ENCODE assay signal across 25 cellular contexts in the genomic region with DNA sequence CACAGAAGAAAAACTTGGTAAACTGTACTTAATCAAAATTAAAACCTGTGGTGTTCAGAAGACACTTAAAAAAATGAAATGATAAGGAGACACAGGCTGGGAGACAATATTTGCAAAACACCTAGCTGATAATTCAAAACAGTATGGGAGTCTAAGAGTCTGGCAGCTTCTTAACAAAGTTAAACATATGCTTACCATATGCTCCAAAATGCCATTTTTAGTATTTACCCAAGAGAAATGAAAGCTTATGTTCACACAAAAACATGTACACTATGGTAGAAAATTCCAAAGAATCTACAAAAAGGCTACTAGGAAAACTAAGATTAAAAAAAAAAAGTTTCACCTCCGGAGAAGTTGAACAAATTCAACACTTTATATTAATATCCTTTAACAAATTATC.
DNase-seq lines count a peak whose midpoint lies in the region; ATAC-seq lines count a peak whose summit lies in the region.
"Had no signal": no experiment of that assay in that cellular context is flagged by ENCODE, and none has a peak within 500 bp of the region (broad histone marks: within the 10 kb centered on the region; RNA-seq: fewer than 3 reads in every experiment).

No MANE protein-coding gene starts in this region.

- H3K4me3 Mint-ChIP-seq in activated naive CD8-positive, alpha-beta T cell: no peak overlapping the region
- H3K4me3 Mint-ChIP-seq in activated naive CD8-positive, alpha-beta T cell treated with anti-CD3 and anti-CD28 coated beads, Interleukin-2, amount 50 U/mL, for 24 hours: no peak overlapping the region
- H3K4me3 Mint-ChIP-seq: activated T-cell treated with anti-CD3 and anti-CD28 coated beads, Interleukin-2, amount 50 U/mL, for 4 hours had no signal

- peaks cover 41% of the 10 kb centered on the region for H3K36me3 Mint-ChIP-seq in activated naive CD8-positive, alpha-beta T cell
- peaks cover 47% of the 10 kb centered on the region for H3K36me3 Mint-ChIP-seq in activated naive CD8-positive, alpha-beta T cell treated with anti-CD3 and anti-CD28 coated beads, Interleukin-2, amount 50 U/mL, for 24 hours (ENCODE audit: low read depth)

- no peak for DNase-seq in activated naive CD8-positive, alpha-beta T cell treated with anti-CD3 and anti-CD28 coated beads, Interleukin-2, amount 50 U/mL, for 24 hours
- no peak for DNase-seq in SK-N-MC (ENCODE audit: low read depth, low spot score)
- peak; percentile 49 for DNase-seq in fibroblast of peridontal ligament (ENCODE audit: extremely low read depth)
- DNase-seq in AML-193 (lab: John Stamatoyannopoulos, UW): no peak
- no peak for DNase-seq in NCI-H1105 treated with DMSO at 0.1 percent for 48 hours (lab: John Stamatoyannopoulos, UW)
- DNase-seq in cerebellar nuclear complex (lab: John Stamatoyannopoulos, UW): no peak
- DNase-seq: activated CD4-positive, alpha-beta T cell treated with anti-CD3 and anti-CD28 coated beads for 48 hours; activated T-cell treated with anti-CD3 and anti-CD28 coated beads, Interleukin-2, amount 50 U/mL, for 4 hours; adrenal gland; body of pancreas; DMS79; islet precursor cell; left lung; mesendoderm; MV-4-11; NCI-H1436 treated with DMSO at 0.1 percent for 48 hours; NCI-H2107; NCI-H748 treated with DMSO at 0.1 percent for 48 hours; SHP77; small intestine; stimulated activated naive CD8-positive, alpha-beta T cell treated with anti-CD3 and anti-CD28 coated beads, Interleukin-15, Interleukin-2, amounts not matched to agents 100 U/mL and 50 U/mL, for 24 hours; WERI-Rb-1 had no signal

- H3K27ac ChIP-seq in SK-N-MC: peak overlapping the region; percentile 77; the same call in 1 of the 2 replicates
- H3K27ac ChIP-seq: adrenal gland, body of pancreas, left lung, right atrium auricular region, WERI-Rb-1 had no signal

- H3K36me3 ChIP-seq in SK-N-MC (ENCODE audit: insufficient read depth, low read length): peaks cover 22% of the 10 kb centered on the region

- H3K9me3 Mint-ChIP-seq in activated naive CD8-positive, alpha-beta T cell (ENCODE audit: low read depth): no peaks in the 10 kb centered on the region
- no peaks in the 10 kb centered on the region for H3K9me3 Mint-ChIP-seq in activated naive CD8-positive, alpha-beta T cell treated with anti-CD3 and anti-CD28 coated beads, Interleukin-2, amount 50 U/mL, for 24 hours
- H3K9me3 Mint-ChIP-seq: activated T-cell treated with anti-CD3 and anti-CD28 coated beads, Interleukin-2, amount 50 U/mL, for 4 hours had no signal

- no peak overlapping the region for H3K4me3 ChIP-seq in SK-N-MC
- H3K4me3 ChIP-seq: adrenal gland, body of pancreas, left lung, right atrium auricular region had no signal

- H3K9me3 ChIP-seq in SK-N-MC (ENCODE audit: low read depth, low read length): no peaks in the 10 kb centered on the region
- H3K9me3 ChIP-seq: adrenal gland, body of pancreas, left lung, right atrium auricular region had no signal

- no peak for ATAC-seq in activated naive CD8-positive, alpha-beta T cell treated with anti-CD3 and anti-CD28 coated beads, Interleukin-2, amount 50 U/mL, for 24 hours
- no peak for ATAC-seq in GM19023 (IDR thresholded peaks at IDR 0.05; ENCODE audit: unreplicated experiment)
- ATAC-seq: activated T-cell treated with anti-CD3 and anti-CD28 coated beads, Interleukin-2, amount 50 U/mL, for 4 hours; body of pancreas; left lung; stimulated activated naive CD8-positive, alpha-beta T cell treated with anti-CD3 and anti-CD28 coated beads, Interleukin-15, Interleukin-2, amounts not matched to agents 100 U/mL and 50 U/mL, for 24 hours had no signal

- no peaks in the 10 kb centered on the region for H3K27me3 Mint-ChIP-seq in activated naive CD8-positive, alpha-beta T cell
- H3K27me3 Mint-ChIP-seq in activated naive CD8-positive, alpha-beta T cell treated with anti-CD3 and anti-CD28 coated beads, Interleukin-2, amount 50 U/mL, for 24 hours: no peaks in the 10 kb centered on the region

- H3K9ac ChIP-seq in SK-N-MC (ENCODE audit: insufficient read length): no peak overlapping the region

- H3K27ac Mint-ChIP-seq in activated naive CD8-positive, alpha-beta T cell: peak overlapping the region; percentile 6
- no peak overlapping the region for H3K27ac Mint-ChIP-seq in activated naive CD8-positive, alpha-beta T cell treated with anti-CD3 and anti-CD28 coated beads, Interleukin-2, amount 50 U/mL, for 24 hours

- H3K4me1 Mint-ChIP-seq in activated naive CD8-positive, alpha-beta T cell (ENCODE audit: low read depth): no peaks in the 10 kb centered on the region
- peaks cover 4% of the 10 kb centered on the region for H3K4me1 Mint-ChIP-seq in activated naive CD8-positive, alpha-beta T cell treated with anti-CD3 and anti-CD28 coated beads, Interleukin-2, amount 50 U/mL, for 24 hours
